7 cellular contexts compared by ENCODE assay signal in the genomic region with DNA sequence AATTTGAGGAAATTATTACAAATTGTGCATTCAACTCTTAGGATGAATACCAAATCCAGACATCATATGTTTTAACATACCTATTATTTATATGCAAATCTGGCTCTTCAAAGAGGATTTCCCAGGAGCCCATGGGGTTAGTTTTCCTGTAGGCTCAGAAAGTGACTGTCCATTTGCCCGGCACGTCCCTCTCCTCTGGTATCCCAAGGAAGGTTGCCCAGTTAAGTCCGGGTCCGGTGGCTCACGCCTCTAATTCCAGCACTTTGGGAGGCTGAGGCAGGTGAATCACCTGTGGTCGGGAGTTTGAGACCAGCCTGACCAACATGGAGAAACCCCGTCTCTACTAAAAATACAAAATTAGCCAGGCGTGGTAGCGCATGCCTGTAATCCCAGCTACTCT.
DNase-seq lines count a peak whose midpoint lies in the region; ATAC-seq and TF ChIP-seq lines count a peak whose summit lies in the region.
"Not testable (repeated sequence)": the region's sequence is repeated elsewhere in the genome, so short reads cannot be mapped to it uniquely, and the experiment has no call there.

No MANE protein-coding gene starts in this region.

- H2BK120ac ChIP-seq in mesendoderm (ENCODE audit: low read depth, low read length), result not testable (repeated sequence)

- 87 to 91% methylated on average over 9 of the region's 9 CpGs for WGBS in ectodermal cell, 2 experiments
- WGBS in gastroesophageal sphincter (ENCODE audit: low coverage in 1 of 2), 2 donors, result 80% methylated on average over 1 of the region's 9 CpGs; no CpG with 5 or more reads in 1 of the 2 donors
- no CpG with 5 or more reads among the region's 9 CpGs for WGBS in mesendoderm (ENCODE audit: extremely low coverage, insufficient coverage, low lambda C conversion rate)
- WGBS in stomach, 5 donors, result 93 to 98% (median 95%) methylated on average over 9 of the region's 9 CpGs

- H3K56ac ChIP-seq in mesendoderm (ENCODE audit: low read length), result peak overlapping the region; percentile 85

- peaks cover 15% of the 10 kb centered on the region for H3F3A ChIP-seq in neural progenitor cell (ENCODE audit: low read depth)

- H3K23ac ChIP-seq in mesendoderm (ENCODE audit: low read length), result not testable (repeated sequence)

- H3K4me3 Mint-ChIP-seq in activated CD8-positive, alpha-beta memory T cell treated with anti-CD3 and anti-CD28 coated beads, Interleukin-2, amount 10 ng/mL, durations not matched to agents 7 days and 5 days, result not testable (repeated sequence)
- H3K4me3 Mint-ChIP-seq in neural progenitor cell, result peak overlapping the region; percentile 79

- TF ChIP-seq POLR2A in gastroesophageal sphincter (IDR thresholded peaks at IDR 0.05); stomach (IDR thresholded peaks at IDR 0.05): not testable (repeated sequence)

- CTCF ChIA-PET in activated CD8-positive, alpha-beta memory T cell treated with anti-CD3 and anti-CD28 coated beads, Interleukin-2, amount 10 ng/mL, durations not matched to agents 7 days and 5 days (lab: Charles Lee), result not testable (repeated sequence)

- not testable (repeated sequence) for H2AK5ac ChIP-seq in mesendoderm (ENCODE audit: low read length)

- not testable (repeated sequence) for H4K20me1 ChIP-seq in neural progenitor cell (ENCODE audit: low read depth)

- not testable (repeated sequence) for H3K4ac ChIP-seq in mesendoderm (ENCODE audit: low read depth, low read length)

- H3K9me3 Mint-ChIP-seq in activated CD8-positive, alpha-beta memory T cell treated with anti-CD3 and anti-CD28 coated beads, Interleukin-2, amount 10 ng/mL, durations not matched to agents 7 days and 5 days (ENCODE audit: low read depth); neural progenitor cell: not testable (repeated sequence)

- H3K36me3 ChIP-seq in ectodermal cell (ENCODE audit: control insufficient read depth, insufficient read depth, low read length); gastroesophageal sphincter; mesendoderm (ENCODE audit: control insufficient read depth, insufficient read depth, low read length); neural progenitor cell; stomach: not testable (repeated sequence)

- not testable (repeated sequence) for H4K5ac ChIP-seq in mesendoderm (ENCODE audit: low read length)

- H3K4me1 ChIP-seq in ectodermal cell (ENCODE audit: control insufficient read depth, insufficient read depth, low read length) (peaks cover 17% of the 10 kb centered on the region), gastroesophageal sphincter (peaks cover 0 to 27% (median 7%) of the 10 kb centered on the region in 3 donors), neural progenitor cell (peaks cover 22% of the 10 kb centered on the region)
- H3K4me1 ChIP-seq in mesendoderm (ENCODE audit: control insufficient read depth, low read depth, low read length); stomach: not testable (repeated sequence)

- H2BK5ac ChIP-seq in mesendoderm (ENCODE audit: low read length), result not testable (repeated sequence)

- H3K27ac Mint-ChIP-seq in activated CD8-positive, alpha-beta memory T cell treated with anti-CD3 and anti-CD28 coated beads, Interleukin-2, amount 10 ng/mL, durations not matched to agents 7 days and 5 days, result not testable (repeated sequence)
- peak overlapping the region; percentile 99 for H3K27ac Mint-ChIP-seq in neural progenitor cell

- not testable (repeated sequence) for H3K79me1 ChIP-seq in mesendoderm (ENCODE audit: low read length)

- H3K4me1 Mint-ChIP-seq in activated CD8-positive, alpha-beta memory T cell treated with anti-CD3 and anti-CD28 coated beads, Interleukin-2, amount 10 ng/mL, durations not matched to agents 7 days and 5 days, result not testable (repeated sequence)
- H3K4me1 Mint-ChIP-seq in neural progenitor cell, result peaks cover 38% of the 10 kb centered on the region

- not testable (repeated sequence) for TF ChIP-seq EP300 in gastroesophageal sphincter (IDR thresholded peaks at IDR 0.05); stomach (IDR thresholded peaks at IDR 0.05)

- not testable (repeated sequence) for H3K9me3 ChIP-seq in ectodermal cell (ENCODE audit: control insufficient read depth, low read length); gastroesophageal sphincter; neural progenitor cell (ENCODE audit: low read depth); stomach

- peak; percentile 47 to 74 for DNase-seq in NCI-H526 (lab: John Stamatoyannopoulos, UW)
- DNase-seq in activated CD8-positive, alpha-beta memory T cell treated with anti-CD3 and anti-CD28 coated beads, Interleukin-2, amount 10 ng/mL, durations not matched to agents 7 days and 5 days, result peak; percentile 12
- DNase-seq in mesendoderm; neural progenitor cell (ENCODE audit: low spot score): not testable (repeated sequence)
- peak; percentile 21 for DNase-seq in stomach

- TF ChIP-seq CTCF in gastroesophageal sphincter (IDR thresholded peaks at IDR 0.05); neural progenitor cell (IDR thresholded peaks at IDR 0.05); stomach (IDR thresholded peaks at IDR 0.05): not testable (repeated sequence)

- not testable (repeated sequence) for H3K27me3 Mint-ChIP-seq in activated CD8-positive, alpha-beta memory T cell treated with anti-CD3 and anti-CD28 coated beads, Interleukin-2, amount 10 ng/mL, durations not matched to agents 7 days and 5 days; neural progenitor cell (ENCODE audit: insufficient read depth, low read depth)

- H3K27ac ChIP-seq in ectodermal cell (ENCODE audit: insufficient read depth, low read depth, low read length, poor library complexity, severe bottlenecking) (peak overlapping the region; percentile 80), gastroesophageal sphincter (peak overlapping the region in 3 of 4 donors; percentile 77 to 82 (median 78))
- H3K27ac ChIP-seq in mesendoderm (ENCODE audit: low read depth, low read length); neural progenitor cell; stomach: not testable (repeated sequence)

- not testable (repeated sequence) for H2BK15ac ChIP-seq in mesendoderm (replicated peaks; ENCODE audit: low read depth)

- not testable (repeated sequence) for H3K4me3 ChIP-seq in ectodermal cell (ENCODE audit: insufficient read depth, low read depth, low read length); gastroesophageal sphincter; mesendoderm (ENCODE audit: low read length); stomach
- H3K4me3 ChIP-seq in neural progenitor cell, result peak overlapping the region; percentile 29

- intact Hi-C loops in stomach (cut with DNase I; ENCODE audit: low total_unique reads), result not testable (repeated sequence)

- not testable (repeated sequence) for H2AFZ ChIP-seq in neural progenitor cell (replicated peaks)

- not testable (repeated sequence) for H3K79me2 ChIP-seq in mesendoderm (ENCODE audit: control insufficient read depth, insufficient read depth, low read length); neural progenitor cell (ENCODE audit: low read depth)

- not testable (repeated sequence) for ATAC-seq in activated CD8-positive, alpha-beta memory T cell treated with anti-CD3 and anti-CD28 coated beads, Interleukin-2, amount 10 ng/mL, durations not matched to agents 7 days and 5 days; gastroesophageal sphincter

- H3K4me2 ChIP-seq in mesendoderm (ENCODE audit: low read length), result not testable (repeated sequence)
- H3K4me2 ChIP-seq in neural progenitor cell, result peak overlapping the region; percentile 69

- H4K8ac ChIP-seq in mesendoderm (ENCODE audit: low read depth, low read length), result not testable (repeated sequence)

- H3K9ac ChIP-seq in mesendoderm (ENCODE audit: low read length); neural progenitor cell: not testable (repeated sequence)

- H3K18ac ChIP-seq in mesendoderm (ENCODE audit: low read length), result not testable (repeated sequence)

- not testable (repeated sequence) for H3K27me3 ChIP-seq in ectodermal cell (ENCODE audit: control insufficient read depth, insufficient read depth, low read length, poor library complexity, severe bottlenecking); gastroesophageal sphincter; mesendoderm (ENCODE audit: insufficient read depth, low read length, poor library complexity); neural progenitor cell; stomach

- H3K36me3 Mint-ChIP-seq in activated CD8-positive, alpha-beta memory T cell treated with anti-CD3 and anti-CD28 coated beads, Interleukin-2, amount 10 ng/mL, durations not matched to agents 7 days and 5 days; neural progenitor cell: not testable (repeated sequence)
